In genomic region chr12:89694542-89694941, GRCh38 we compare ENCODE assay signal across 20 cellular contexts. TPM values are rescaled to one million over a fixed set of nuclear protein-coding genes. Genes with fewer than 3 reads are reported as not detected.
DNase-seq lines count a peak whose midpoint lies in the region; ATAC-seq, FAIRE-seq and TF ChIP-seq lines count a peak whose summit lies in the region.
"Had no signal": no experiment of that assay in that cellular context is flagged by ENCODE, and none has a peak within 500 bp of the region (broad histone marks: within the 10 kb centered on the region; RNA-seq: fewer than 3 reads in every experiment).

No MANE protein-coding gene starts in this region.

- CTCF ChIA-PET in A549 (lab: Yijun Ruan, JAX) (interaction anchor here (1.0 to 1.6 kb wide), 3 partner anchors 14 to 151 kb away, joined by 3 to 5 read pairs (median 5); no protein-coding TSS in a partner anchor), RWPE1 (lab: Yijun Ruan, JAX) (no interaction called here)

- DNase-seq in A549 (ENCODE audit: low read depth in 1 of 2, low spot score in 1 of 2) (no peak), HFFc6 (no peak), gastrocnemius medialis (no peak), cerebellar nuclear complex (lab: John Stamatoyannopoulos, UW) (no peak), RWPE1 (ENCODE audit: low spot score) (no peak)
- DNase-seq in central memory CD8-positive, alpha-beta T cell (ENCODE audit: low spot score in 2 of 2), result no peak
- DNase-seq: Caco-2, NCI-H1048, NCI-H1417, NCI-H1694, NCI-H2029 treated with DMSO at 0.1 percent for 48 hours, NCI-H526 treated with DMSO at 0.1 percent for 48 hours, RPMI8226, SHP77 had no signal

- ATAC-seq in A549, result no peak; a peak in 1 of 6 replicates
- ATAC-seq in central memory CD8-positive, alpha-beta T cell (replicated peaks; ENCODE audit: extremely low read depth, poor library complexity, severe bottlenecking), result no peak
- ATAC-seq in gastrocnemius medialis, result peak in 1 of 2 donors; percentile 4
- no peak for ATAC-seq in GM21381 (IDR thresholded peaks at IDR 0.05; ENCODE audit: unreplicated experiment)
- no peak for ATAC-seq in GM18867 (IDR thresholded peaks at IDR 0.05; ENCODE audit: unreplicated experiment)

- in situ Hi-C loops in gastrocnemius medialis (cut with MboI; ENCODE audit: low sequenced_read_pairs in 4 of 4), result no loop called here

- no peak for FAIRE-seq in A549 (lab: Jason Lieb, UNC)
- FAIRE-seq: G401.6 had no signal

- TF ChIP-seq CTCF in A549 (IDR thresholded peaks at IDR 0.05) (no peak), HFFc6 (IDR thresholded peaks at IDR 0.05) (no peak), gastrocnemius medialis (IDR thresholded peaks at IDR 0.05 in 4 of 5, conservative IDR thresholded peaks at IDR 0.05 in 1 of 5) (no peak), RWPE1 (conservative IDR thresholded peaks at IDR 0.05; ENCODE audit: low read depth) (no peak)

- TF ChIP-seq POLR2A in A549 (IDR thresholded peaks at IDR 0.05; ENCODE audit: low read length) (no peak), gastrocnemius medialis (IDR thresholded peaks at IDR 0.05) (no peak)

- intact Hi-C loops in gastrocnemius medialis (cut with DNase I; ENCODE audit: low total_unique reads), result loop anchor here (5.0 kb wide), 1 partner anchor 147 kb away; no protein-coding TSS in a partner anchor

- peaks cover 91% of the 10 kb centered on the region for H3K4me1 Mint-ChIP-seq in HFFc6 (ENCODE audit: low read depth)
- peaks cover 73% of the 10 kb centered on the region for H3K4me1 Mint-ChIP-seq in central memory CD8-positive, alpha-beta T cell

- H3K4me2 ChIP-seq in A549, result peak overlapping the region; percentile 42; the same call in 1 of the 3 replicates

- POLR2A ChIA-PET in A549 (lab: Yijun Ruan, JAX) (no interaction called here), RWPE1 (lab: Yijun Ruan, JAX; ENCODE audit: low non-redundant PET) (no interaction called here)

- H3K9me3 ChIP-seq in A549, result no peaks in the 10 kb centered on the region
- no peaks in the 10 kb centered on the region for H3K9me3 ChIP-seq in gastrocnemius medialis
- H3K9me3 ChIP-seq: Caco-2 had no signal

- H3K27me3 ChIP-seq in gastrocnemius medialis, result no peaks in the 10 kb centered on the region

- H3K36me3 ChIP-seq in gastrocnemius medialis, result no peaks in the 10 kb centered on the region

- no peaks in the 10 kb centered on the region; the same call in 1 of the 2 replicates for H3K27me3 Mint-ChIP-seq in HFFc6 (ENCODE audit: insufficient read depth)
- H3K27me3 Mint-ChIP-seq in central memory CD8-positive, alpha-beta T cell, result no peaks in the 10 kb centered on the region
- H3K27me3 Mint-ChIP-seq: IgD-negative memory B cell had no signal

- peaks cover 80% of the 10 kb centered on the region for H3K4me1 ChIP-seq in A549
- peaks cover 24 to 63% of the 10 kb centered on the region in 2 donors for H3K4me1 ChIP-seq in gastrocnemius medialis

- no peak overlapping the region for H3K4me3 ChIP-seq in A549
- peak overlapping the region in 2 of 4 donors; percentile 26 to 30 for H3K4me3 ChIP-seq in gastrocnemius medialis

- H3K27ac ChIP-seq in A549 (no peak overlapping the region), gastrocnemius medialis (peak overlapping the region; percentile 50 to 83 (median 75)), RWPE1 (no peak overlapping the region)
- H3K27ac ChIP-seq: 22Rv1, HL-60 had no signal

- no peak for TF ChIP-seq RAD21 in A549 (conservative IDR thresholded peaks at IDR 0.05 in 1 of 2, IDR thresholded peaks at IDR 0.05 in 1 of 2)

- H3K4me3 Mint-ChIP-seq in HFFc6, result no peak overlapping the region
- no peak overlapping the region for H3K4me3 Mint-ChIP-seq in central memory CD8-positive, alpha-beta T cell

- no peaks in the 10 kb centered on the region for H3K9me3 Mint-ChIP-seq in HFFc6
- no peaks in the 10 kb centered on the region for H3K9me3 Mint-ChIP-seq in central memory CD8-positive, alpha-beta T cell
- H3K9me3 Mint-ChIP-seq: IgD-negative memory B cell had no signal

- no peak for TF ChIP-seq EP300 in A549 (IDR thresholded peaks at IDR 0.05)

- H3K36me3 Mint-ChIP-seq in HFFc6 (ENCODE audit: low read depth), result peaks cover 7% of the 10 kb centered on the region
- H3K36me3 Mint-ChIP-seq in central memory CD8-positive, alpha-beta T cell (ENCODE audit: insufficient read depth), result peaks cover 12% of the 10 kb centered on the region
- H3K36me3 Mint-ChIP-seq: IgD-negative memory B cell had no signal

- H3K27ac Mint-ChIP-seq in HFFc6, result peak overlapping the region; percentile 7
- H3K27ac Mint-ChIP-seq in central memory CD8-positive, alpha-beta T cell (ENCODE audit: low read depth), result peak overlapping the region; percentile 13

- WGBS in A549 (ENCODE audit: missing lambda C conversion rate), result 96% methylated on average over 5 of the region's 5 CpGs

TF ChIP-seq in A549, 52 proteins besides CTCF, POLR2A, EP300 and RAD21:
- no peak for TF ChIP-seq KDM1A (IDR thresholded peaks at IDR 0.05; ENCODE audit: low read depth)
- TF ChIP-seq ZFP36 (IDR thresholded peaks at IDR 0.05; ENCODE audit: borderline replicate concordance, partially characterized antibody), result no peak
- TF ChIP-seq CHD4 (IDR thresholded peaks at IDR 0.05; ENCODE audit: borderline replicate concordance), result no peak
- TF ChIP-seq CBX2 (IDR thresholded peaks at IDR 0.05; ENCODE audit: borderline replicate concordance, low read depth), result no peak
- TF ChIP-seq, protein P1, sequence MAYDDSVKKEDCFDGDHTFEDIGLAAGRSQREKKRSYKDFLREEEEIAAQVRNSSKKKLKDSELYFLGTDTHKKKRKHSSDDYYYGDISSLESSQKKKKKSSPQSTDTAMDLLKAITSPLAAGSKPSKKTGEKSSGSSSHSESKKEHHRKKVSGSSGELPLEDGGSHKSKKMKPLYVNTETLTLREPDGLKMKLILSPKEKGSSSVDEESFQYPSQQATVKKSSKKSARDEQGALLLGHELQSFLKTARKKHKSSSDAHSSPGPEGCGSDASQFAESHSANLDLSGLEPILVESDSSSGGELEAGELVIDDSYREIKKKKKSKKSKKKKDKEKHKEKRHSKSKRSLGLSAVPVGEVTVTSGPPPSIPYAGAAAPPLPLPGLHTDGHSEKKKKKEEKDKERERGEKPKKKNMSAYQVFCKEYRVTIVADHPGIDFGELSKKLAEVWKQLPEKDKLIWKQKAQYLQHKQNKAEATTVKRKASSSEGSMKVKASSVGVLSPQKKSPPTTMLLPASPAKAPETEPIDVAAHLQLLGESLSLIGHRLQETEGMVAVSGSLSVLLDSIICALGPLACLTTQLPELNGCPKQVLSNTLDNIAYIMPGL (CRISPR knock-in tag; IDR thresholded peaks at IDR 0.05; ENCODE audit: borderline replicate concordance), result no peak
- no peak for TF ChIP-seq GATA3 (IDR thresholded peaks at IDR 0.05; ENCODE audit: borderline replicate concordance)
- no peak for TF ChIP-seq NR3C1 (IDR thresholded peaks at IDR 0.05)
- TF ChIP-seq HEYL (CRISPR knock-in tag; IDR thresholded peaks at IDR 0.05), result no peak
- TF ChIP-seq JUNB (IDR thresholded peaks at IDR 0.05), result no peak
- no peak for TF ChIP-seq HOXA7 (CRISPR knock-in tag; IDR thresholded peaks at IDR 0.05)
- TF ChIP-seq ELK1 (IDR thresholded peaks at IDR 0.05; ENCODE audit: low read depth, low read length), result no peak

RNA-seq across cellular contexts. Expression of gene ATP2B1, which starts 14.1 kb away (rescaled TPM):
- 132 and 142 TPM in 2 replicates for polyA plus RNA-seq in A549 (2011; rRNA removed)
- 10.9 and 11.0 TPM in 2 replicates for polyA plus RNA-seq in A549 (2012; cell fraction: cytosol; rRNA removed)
- 8.7 and 14.5 TPM in 2 replicates for polyA plus RNA-seq in A549 (2012; cell fraction: nucleus; rRNA removed)
- polyA plus RNA-seq in A549 (2017; fragmentation: RNase III; extraction: RNeasy Plus Mini Kit Qiagen cat#74134 plus additional on column Dnase treatment), result 52.7 to 56.2 TPM (median 56.0 TPM) in 3 replicates
- 66.7 and 74.1 TPM in 2 replicates for polyA minus RNA-seq in A549 (2011; rRNA and poly(A)+ RNA removed)
- total RNA-seq in HFFc6 (2021; fragmentation: NEBNext Ultra II Directional; extraction: Animal tissue kit (Norgen Biotek cat#: 25700)), result 10 to 100 TPM; 45.3 to 67.6 (median 53.4) TPM
- total RNA-seq in gastrocnemius medialis, result 10 to 100 TPM; 32.9 to 52.8 (median 47.1) TPM

Comparison
In these comparisons a context has a peak if more than half of its experiments do, and no peak if none do; other contexts are left out.
1. H3K27ac ChIP-seq: peak in gastrocnemius medialis (4 of 4); none in A549 (0 of 2) and RWPE1 (single experiment).